ENCODE assay signal across 11 cellular contexts in genomic region chr1:6219641-6220040, GRCh38. TPM values are rescaled to one million over a fixed set of nuclear protein-coding genes. Genes with fewer than 3 reads are reported as not detected.
DNase-seq lines count a peak whose midpoint lies in the region; ATAC-seq and TF ChIP-seq lines count a peak whose summit lies in the region.
"Not testable (repeated sequence)": the region's sequence is repeated elsewhere in the genome, so short reads cannot be mapped to it uniquely, and the experiment has no call there.
"Had no signal": no experiment of that assay in that cellular context is flagged by ENCODE, and none has a peak within 500 bp of the region (broad histone marks: within the 10 kb centered on the region; RNA-seq: fewer than 3 reads in every experiment).

No MANE protein-coding gene starts in this region.

- H2BK5ac ChIP-seq in trophoblast cell (ENCODE audit: low read depth, low read length, poor library complexity) = not testable (repeated sequence)

- intact Hi-C loops in PC-3 (cut with micrococcal nuclease); esophagus squamous epithelium (cut with DNase I): not testable (repeated sequence)

- whole genome bisulfite sequencing in esophagus squamous epithelium, 2 donors = 74 to 100% methylated on average over 5 to 11 of the region's 11 CpGs
- WGBS in trophoblast cell (ENCODE audit: extremely low coverage, insufficient coverage, insufficient read length) = no CpG with 5 or more reads among the region's 11 CpGs
- 85% methylated on average over 11 of the region's 11 CpGs for WGBS in suprapubic skin

- CTCF ChIA-PET in PC-3 (lab: Charles Lee) = interaction anchor here (1.6 kb wide), 1 partner anchor 15 kb away, joined by 19 read pairs; no protein-coding TSS in a partner anchor

- not testable (repeated sequence) for DNase-seq in PC-3; esophagus squamous epithelium (lab: John Stamatoyannopoulos, UW); suprapubic skin (ENCODE audit: low spot score in 2 of 2)
- DNase-seq in amniotic epithelial cell (ENCODE audit: low read depth) = peak; percentile 52
- DNase-seq in epithelial cell of esophagus (ENCODE audit: low read depth) = peak; percentile 60
- DNase-seq in trophoblast cell = peak; percentile 36 to 55

- H3K4me2 ChIP-seq in BLaER1 treated with 17β-estradiol and CSF1 and Interleukin-3, amounts not matched to agents 10 nM and 100 nM = peak overlapping the region in 10 of 11 experiments; percentile 71 to 93 (median 79); a peak in 20 of 22 replicates
- H3K4me2 ChIP-seq in PC-3 (ENCODE audit: low read length) = peak overlapping the region; percentile 41; the same call in 1 of the 2 replicates
- not testable (repeated sequence) for H3K4me2 ChIP-seq in trophoblast cell (ENCODE audit: low read length)

- H3K9ac ChIP-seq in BLaER1 treated with 17β-estradiol and CSF1 and Interleukin-3, amounts not matched to agents 10 nM and 100 nM = peak overlapping the region in 5 of 11 experiments; percentile 46 to 75 (median 65); a peak in 6 of 22 replicates
- not testable (repeated sequence) for H3K9ac ChIP-seq in PC-3 (ENCODE audit: low read length); trophoblast cell (ENCODE audit: low read length)

- H3K79me2 ChIP-seq in PC-3 (ENCODE audit: low read length); trophoblast cell (ENCODE audit: control insufficient read depth, insufficient read depth, low read length, poor library complexity): not testable (repeated sequence)

- H3K18ac ChIP-seq in trophoblast cell (ENCODE audit: low read length) = not testable (repeated sequence)

- TF ChIP-seq CTCF in PC-3 (conservative IDR thresholded peaks at IDR 0.05; ENCODE audit: low read depth, low read length); epithelial cell of esophagus (IDR thresholded peaks at IDR 0.05; ENCODE audit: insufficient read depth, low read depth, low read length, missing control alignments); esophagus squamous epithelium (IDR thresholded peaks at IDR 0.05); suprapubic skin (IDR thresholded peaks at IDR 0.05): not testable (repeated sequence)

- H3K4ac ChIP-seq in trophoblast cell (ENCODE audit: low read depth, low read length) = not testable (repeated sequence)

- POLR2A ChIA-PET in PC-3 (lab: Charles Lee; ENCODE audit: unreplicated experiment) = not testable (repeated sequence)

- H3K27me3 ChIP-seq in BLaER1 treated with 17β-estradiol and CSF1 and Interleukin-3, amounts not matched to agents 10 nM and 100 nM; PC-3 (ENCODE audit: low read length); esophagus squamous epithelium; trophoblast cell (ENCODE audit: insufficient read depth, low read length); suprapubic skin: not testable (repeated sequence)

- not testable (repeated sequence) for H2BK12ac ChIP-seq in trophoblast cell (ENCODE audit: low read length)

- not testable (repeated sequence) for TF ChIP-seq POLR2A in esophagus squamous epithelium (IDR thresholded peaks at IDR 0.05); suprapubic skin (IDR thresholded peaks at IDR 0.05)

- H4K12ac ChIP-seq in trophoblast cell (ENCODE audit: low read depth, low read length) = not testable (repeated sequence)

- not testable (repeated sequence) for H2AFZ ChIP-seq in PC-3 (ENCODE audit: low read length); trophoblast cell (ENCODE audit: insufficient read depth, low read length, poor library complexity)

- not testable (repeated sequence) for H3K4me3 ChIP-seq in BLaER1 treated with 17β-estradiol and CSF1 and Interleukin-3, amounts not matched to agents 10 nM and 100 nM; PC-3 (ENCODE audit: low read length); epithelial cell of esophagus (ENCODE audit: low read length); esophagus squamous epithelium; trophoblast cell (ENCODE audit: low read depth, low read length); suprapubic skin

- not testable (repeated sequence) for TF ChIP-seq EP300 in suprapubic skin (IDR thresholded peaks at IDR 0.05)

- H3K14ac ChIP-seq in trophoblast cell (ENCODE audit: low read length) = not testable (repeated sequence)

- BruUV-seq in PC-3 (replicated peaks; lab: Mats Ljungman, UMichigan) = not testable (repeated sequence)

- not testable (repeated sequence) for H4K8ac ChIP-seq in trophoblast cell (ENCODE audit: low read depth, low read length)

- peak overlapping the region in 8 of 11 experiments; percentile 71 to 86 (median 82); a peak in 15 of 22 replicates for H3K27ac ChIP-seq in BLaER1 treated with 17β-estradiol and CSF1 and Interleukin-3, amounts not matched to agents 10 nM and 100 nM
- H3K27ac ChIP-seq in PC-3 (ENCODE audit: low read length) (peak overlapping the region; percentile 84), esophagus squamous epithelium (peak overlapping the region; percentile 74 to 85 (median 80)), suprapubic skin (peak overlapping the region; percentile 50)
- H3K27ac ChIP-seq in trophoblast cell (ENCODE audit: low read depth, low read length) = not testable (repeated sequence)

- not testable (repeated sequence) for H3K9me3 ChIP-seq in BLaER1 treated with 17β-estradiol and CSF1 and Interleukin-3, amounts not matched to agents 10 nM and 100 nM (replicated peaks in 1 of 11); PC-3 (ENCODE audit: low read length); esophagus squamous epithelium; trophoblast cell (ENCODE audit: insufficient read depth, low read depth, low read length); suprapubic skin

- H3K4me1 ChIP-seq in BLaER1 treated with 17β-estradiol and CSF1 and Interleukin-3, amounts not matched to agents 10 nM and 100 nM = peaks cover 30 to 44% (median 36%) of the 10 kb centered on the region in 10 experiments
- peaks cover 55% of the 10 kb centered on the region for H3K4me1 ChIP-seq in PC-3 (ENCODE audit: insufficient read depth, low read length)
- H3K4me1 ChIP-seq in esophagus squamous epithelium = peaks cover 0 to 48% (median 24%) of the 10 kb centered on the region in 3 donors
- H3K4me1 ChIP-seq in trophoblast cell (ENCODE audit: control insufficient read depth in 1 of 2, insufficient read depth in 2 of 2, low read length in 2 of 2) = not testable (repeated sequence)
- H3K4me1 ChIP-seq in suprapubic skin = peaks cover 23% of the 10 kb centered on the region

- ATAC-seq in PC-3 = not testable (repeated sequence)

- H3K23ac ChIP-seq in trophoblast cell (ENCODE audit: low read length) = not testable (repeated sequence)

- H2BK120ac ChIP-seq in trophoblast cell (ENCODE audit: insufficient read depth, low read length, poor library complexity) = not testable (repeated sequence)

- H3K79me1 ChIP-seq in trophoblast cell (ENCODE audit: low read length) = not testable (repeated sequence)

- H3F3A ChIP-seq in PC-3 (ENCODE audit: low read length, unreplicated experiment) = peaks cover 17% of the 10 kb centered on the region

- H4K91ac ChIP-seq in trophoblast cell (ENCODE audit: low read depth, low read length) = not testable (repeated sequence)

- H4K20me1 ChIP-seq in BLaER1 treated with 17β-estradiol and CSF1 and Interleukin-3, amounts not matched to agents 10 nM and 100 nM = peaks cover 0 to 26% (median 4%) of the 10 kb centered on the region in 11 experiments; a peak in 7 of 22 replicates
- not testable (repeated sequence) for H4K20me1 ChIP-seq in PC-3 (ENCODE audit: low read length)

- H2AK5ac ChIP-seq in trophoblast cell (ENCODE audit: low read length) = not testable (repeated sequence)

- peaks cover 26 to 50% (median 45%) of the 10 kb centered on the region in 11 experiments for H3K36me3 ChIP-seq in BLaER1 treated with 17β-estradiol and CSF1 and Interleukin-3, amounts not matched to agents 10 nM and 100 nM
- H3K36me3 ChIP-seq in PC-3 (ENCODE audit: low read depth, low read length) (peaks cover 55% of the 10 kb centered on the region), esophagus squamous epithelium (peaks cover 0 to 51% (median 10%) of the 10 kb centered on the region in 3 donors), trophoblast cell (ENCODE audit: control insufficient read depth in 1 of 2, insufficient read depth in 2 of 2, low read length in 2 of 2) (peaks cover 19 to 20% of the 10 kb centered on the region in 2 experiments), suprapubic skin (peaks cover 11% of the 10 kb centered on the region)

- not testable (repeated sequence) for H3K9me2 ChIP-seq in PC-3 (replicated peaks; ENCODE audit: low read length)

RNA-seq across cellular contexts. Expression of gene RNF207, which starts 13.7 kb away (rescaled TPM):
- 95.4 and 128 TPM in 2 replicates for total RNA-seq in PC-3 (2014; rRNA removed)
- 10 to 100 TPM in 3 of 4 donors, 1 to 10 TPM in 1; 6.6 to 43.3 (median 23.3) TPM for total RNA-seq in esophagus squamous epithelium
- polyA plus RNA-seq in trophoblast cell (2013) = 2.8 and 3.9 TPM in 2 replicates
- 1 to 10 TPM; 4.6 to 9.8 (median 9.5) TPM for total RNA-seq in suprapubic skin

RNA-seq across cellular contexts. Expression of gene ICMT, which starts 16.1 kb away (rescaled TPM):
- 210 and 215 TPM in 2 replicates for total RNA-seq in PC-3 (2014; rRNA removed)
- 10 to 100 TPM; 43.0 to 85.3 (median 53.4) TPM for total RNA-seq in esophagus squamous epithelium
- 48.3 and 50.2 TPM in 2 replicates for polyA plus RNA-seq in trophoblast cell (2013)
- 10 to 100 TPM; 20.2 to 65.0 (median 58.1) TPM for total RNA-seq in suprapubic skin

RNA-seq across cellular contexts. Expression of gene RPL22, which starts 20.2 kb away (rescaled TPM):
- total RNA-seq in PC-3 (2014; rRNA removed) (283 and 297 TPM in 2 replicates), esophagus squamous epithelium (100 to 1,000 TPM in 3 of 4 donors, 10 to 100 TPM in 1; 75.5 to 237 (median 192) TPM), suprapubic skin (100 to 1,000 TPM; 152 to 206 (median 171) TPM)
- 730 and 785 TPM in 2 replicates for polyA plus RNA-seq in trophoblast cell (2013)

RNA-seq across cellular contexts. Expression of gene HES3, which starts 24.3 kb away (rescaled TPM):
- total RNA-seq in PC-3 (2014; rRNA removed) = not detected in 2 replicates
- total RNA-seq in esophagus squamous epithelium = not detected
- polyA plus RNA-seq in trophoblast cell (2013) = not detected in 2 replicates
- not detected for total RNA-seq in suprapubic skin
- total RNA-seq: CD8-positive, alpha-beta T cell; G401; GM12878; IMR-90 had no signal
- polyA plus RNA-seq: GM12878, IMR-90 had no signal

RNA-seq across cellular contexts. Expression of gene CHD5, which starts 39.5 kb away (rescaled TPM):
- total RNA-seq in PC-3 (2014; rRNA removed) (0.55 and 2.8 TPM in 2 replicates), esophagus squamous epithelium (under 1 TPM in 2 of 4 donors, not detected in 2; 0.38 to 0.62 TPM), suprapubic skin (under 1 TPM in 3 of 4 donors, not detected in 1; 0.04 to 0.36 (median 0.13) TPM)
- polyA plus RNA-seq in trophoblast cell (2013) = 0.10 and 0.19 TPM in 2 replicates
